In genomic region chr3:30663533-30664241, GRCh38 we compare ENCODE assay signal across 18 cellular contexts. TPM values are rescaled to one million over a fixed set of nuclear protein-coding genes. Genes with fewer than 3 reads are reported as not detected.
A peak's percentile ranks its signal among the peaks of the same experiment; 100 is the strongest.
DNase-seq lines count a peak whose midpoint lies in the region; ATAC-seq and TF ChIP-seq lines count a peak whose summit lies in the region.
"Had no signal": no experiment of that assay in that cellular context is flagged by ENCODE, and none has a peak within 500 bp of the region (broad histone marks: within the 10 kb centered on the region; RNA-seq: fewer than 3 reads in every experiment).

No MANE protein-coding gene starts in this region.

- H3K36me3 ChIP-seq in CD8-positive, alpha-beta memory T cell (ENCODE audit: insufficient read depth, low read length): peaks cover 12% of the 10 kb centered on the region

- H3K9me3 ChIP-seq in CD8-positive, alpha-beta memory T cell (ENCODE audit: low read length): no peaks in the 10 kb centered on the region
- H3K9me3 ChIP-seq: Caco-2, esophagus squamous epithelium, heart left ventricle had no signal

- no peak overlapping the region for H3K4me3 ChIP-seq in CD8-positive, alpha-beta memory T cell (ENCODE audit: low read length)
- H3K4me3 ChIP-seq: esophagus squamous epithelium, heart left ventricle had no signal

- DNase-seq in activated CD4-positive, alpha-beta T cell treated with anti-CD3 and anti-CD28 coated beads for 36 hours: no peak
- no peak for DNase-seq in activated CD4-positive, alpha-beta T cell treated with anti-CD3 and anti-CD28 coated beads for 1 hour
- DNase-seq in CD8-positive, alpha-beta memory T cell: no peak
- DNase-seq in natural killer cell (no peak), UCSD-AML1 (lab: John Stamatoyannopoulos, UW; ENCODE audit: unreplicated experiment) (no peak), left colon (no peak), C1 segment of cervical spinal cord (lab: John Stamatoyannopoulos, UW) (no peak)
- DNase-seq: aorta; Caco-2; cortex of kidney; esophagus squamous epithelium; heart left ventricle; kidney; NCI-H187; NCI-H446 treated with DMSO at 0.1 percent for 48 hours; stimulated activated CD4-positive, alpha-beta T cell treated with anti-CD3 and anti-CD28 coated beads, Interleukin-12 subunit alpha, Interleukin-12 subunit beta, amount 100 ng/mL, for 4 hours had no signal

- peak overlapping the region; percentile 90 for H3K27ac Mint-ChIP-seq in activated CD4-positive, alpha-beta T cell treated with anti-CD3 and anti-CD28 coated beads for 36 hours
- peak overlapping the region; percentile 75 to 94 (median 88) for H3K27ac Mint-ChIP-seq in CD8-positive, alpha-beta memory T cell
- peak overlapping the region; percentile 96 for H3K27ac Mint-ChIP-seq in activated naive CD8-positive, alpha-beta T cell
- peak overlapping the region; percentile 78 to 84 for H3K27ac Mint-ChIP-seq in natural killer cell
- H3K27ac Mint-ChIP-seq: progenitor cell of endocrine pancreas had no signal

- no peaks in the 10 kb centered on the region for H3K27me3 Mint-ChIP-seq in activated CD4-positive, alpha-beta T cell treated with anti-CD3 and anti-CD28 coated beads for 36 hours
- no peaks in the 10 kb centered on the region for H3K27me3 Mint-ChIP-seq in CD8-positive, alpha-beta memory T cell
- no peaks in the 10 kb centered on the region for H3K27me3 Mint-ChIP-seq in activated naive CD8-positive, alpha-beta T cell
- H3K27me3 Mint-ChIP-seq in natural killer cell (ENCODE audit: low read depth in 2 of 2): no peaks in the 10 kb centered on the region
- H3K27me3 Mint-ChIP-seq: progenitor cell of endocrine pancreas had no signal

- CTCF ChIA-PET in activated CD4-positive, alpha-beta T cell treated with anti-CD3 and anti-CD28 coated beads for 36 hours (lab: Charles Lee): interaction anchor here (0.9 to 3.6 kb wide), 5 partner anchors 9 to 35 kb away, joined by 3 to 12 read pairs (median 10); no protein-coding TSS in a partner anchor
- CTCF ChIA-PET in CD8-positive, alpha-beta memory T cell (lab: Charles Lee): interaction anchor here (1.2 to 2.0 kb wide), 3 partner anchors 9 to 29 kb away, joined by 3 to 6 read pairs (median 4); no protein-coding TSS in a partner anchor

- POLR2A ChIA-PET in activated CD4-positive, alpha-beta T cell treated with anti-CD3 and anti-CD28 coated beads for 36 hours (lab: Charles Lee): interaction anchor here (0.6 to 0.7 kb wide), 5 partner anchors 21 to 43 kb away, joined by 4 to 7 read pairs (median 5); no protein-coding TSS in a partner anchor
- POLR2A ChIA-PET in CD8-positive, alpha-beta memory T cell (lab: Charles Lee): interaction anchor here (0.7 to 2.0 kb wide), 3 partner anchors 22 to 56 kb away, joined by 3 to 6 read pairs (median 5); no protein-coding TSS in a partner anchor

- peaks cover 99% of the 10 kb centered on the region for H3K4me1 ChIP-seq in CD8-positive, alpha-beta memory T cell (ENCODE audit: insufficient read depth, low read length)

- peaks cover 66% of the 10 kb centered on the region for H3K36me3 Mint-ChIP-seq in activated CD4-positive, alpha-beta T cell treated with anti-CD3 and anti-CD28 coated beads for 36 hours (ENCODE audit: low read depth)
- peaks cover 13 to 54% (median 24%) of the 10 kb centered on the region in 3 donors for H3K36me3 Mint-ChIP-seq in CD8-positive, alpha-beta memory T cell
- peaks cover 38% of the 10 kb centered on the region for H3K36me3 Mint-ChIP-seq in activated naive CD8-positive, alpha-beta T cell
- H3K36me3 Mint-ChIP-seq in natural killer cell: peaks cover 17% of the 10 kb centered on the region

- no peaks in the 10 kb centered on the region for H3K27me3 ChIP-seq in CD8-positive, alpha-beta memory T cell (ENCODE audit: insufficient read depth, low read length, poor library complexity, severe bottlenecking)
- H3K27me3 ChIP-seq: esophagus squamous epithelium, heart left ventricle had no signal

- H3K4me1 Mint-ChIP-seq in activated CD4-positive, alpha-beta T cell treated with anti-CD3 and anti-CD28 coated beads for 36 hours: peaks cover 96% of the 10 kb centered on the region
- H3K4me1 Mint-ChIP-seq in CD8-positive, alpha-beta memory T cell: peaks cover 88 to 98% (median 97%) of the 10 kb centered on the region in 3 donors
- H3K4me1 Mint-ChIP-seq in activated naive CD8-positive, alpha-beta T cell (ENCODE audit: low read depth): peaks cover 92% of the 10 kb centered on the region
- peaks cover 71 to 89% of the 10 kb centered on the region in 2 donors for H3K4me1 Mint-ChIP-seq in natural killer cell

- TF ChIP-seq CTCF in natural killer cell (IDR thresholded peaks at IDR 0.05): no peak

- no peaks in the 10 kb centered on the region for H3K9me3 Mint-ChIP-seq in activated CD4-positive, alpha-beta T cell treated with anti-CD3 and anti-CD28 coated beads for 36 hours (ENCODE audit: low read depth)
- no peaks in the 10 kb centered on the region for H3K9me3 Mint-ChIP-seq in CD8-positive, alpha-beta memory T cell
- no peaks in the 10 kb centered on the region for H3K9me3 Mint-ChIP-seq in activated naive CD8-positive, alpha-beta T cell (ENCODE audit: low read depth)
- H3K9me3 Mint-ChIP-seq in natural killer cell: no peaks in the 10 kb centered on the region

- no peak overlapping the region for H3K27ac ChIP-seq in CD8-positive, alpha-beta memory T cell (ENCODE audit: low read depth, low read length)

- H3K4me3 Mint-ChIP-seq in activated CD4-positive, alpha-beta T cell treated with anti-CD3 and anti-CD28 coated beads for 36 hours: peak overlapping the region; percentile 48
- peak overlapping the region in 5 of 7 donors; percentile 1 to 73 (median 41) for H3K4me3 Mint-ChIP-seq in CD8-positive, alpha-beta memory T cell
- peak overlapping the region; percentile 72 for H3K4me3 Mint-ChIP-seq in activated naive CD8-positive, alpha-beta T cell
- peak overlapping the region; percentile 65 for H3K4me3 Mint-ChIP-seq in natural killer cell

- intact Hi-C loops in activated CD4-positive, alpha-beta T cell treated with anti-CD3 and anti-CD28 coated beads for 36 hours (cut with DNase I, micrococcal nuclease): no loop called here
- intact Hi-C loops in natural killer cell (cut with micrococcal nuclease): no loop called here
- intact Hi-C loops in left colon (cut with DNase I, micrococcal nuclease): no loop called here

- ATAC-seq in activated CD4-positive, alpha-beta T cell treated with anti-CD3 and anti-CD28 coated beads for 36 hours: no peak
- ATAC-seq in natural killer cell (no peak), left colon (no peak)
- ATAC-seq: heart left ventricle had no signal

RNA-seq across cellular contexts. Expression of gene TGFBR2, which starts 57.3 kb away (rescaled TPM):
- 10 to 100 TPM; 45.5 to 46.6 TPM for total RNA-seq in activated CD4-positive, alpha-beta T cell treated with anti-CD3 and anti-CD28 coated beads for 36 hours
- 10 to 100 TPM; 55.3 to 56.3 TPM for total RNA-seq in CD8-positive, alpha-beta memory T cell
- polyA plus RNA-seq in CD8-positive, alpha-beta memory T cell: 108 TPM
- 100 to 1,000 TPM in 1 of 3 donors, 10 to 100 TPM in 2; 70.4 to 113 (median 99.3) TPM for total RNA-seq in natural killer cell
- total RNA-seq in left colon: 10 to 100 TPM; 43.0 to 57.6 TPM
